Comparison of ENCODE assay signal across 6 cellular contexts in genomic region chr13:96834626-96835025, GRCh38.
"Had no signal": no experiment of that assay in that cellular context is flagged by ENCODE, and none has a peak within 500 bp of the region (broad histone marks: within the 10 kb centered on the region; RNA-seq: fewer than 3 reads in every experiment).

No MANE protein-coding gene starts in this region.

- DNase-seq: GM23248, GOT3, H9, HCEC 1CT, IMR-90 had no signal

- H3K27ac ChIP-seq: GM23248 had no signal

- H3K4me3 ChIP-seq: GM23248, K562 had no signal

- ATAC-seq: K562 had no signal

- H2AFZ ChIP-seq: GM23248 had no signal
